In genomic region chr6:124233221-124233620, GRCh38 we compare ENCODE assay signal across 32 cellular contexts.
DNase-seq lines count a peak whose midpoint lies in the region; ATAC-seq and TF ChIP-seq lines count a peak whose summit lies in the region.
"Had no signal": no experiment of that assay in that cellular context is flagged by ENCODE, and none has a peak within 500 bp of the region (broad histone marks: within the 10 kb centered on the region; RNA-seq: fewer than 3 reads in every experiment).

No MANE protein-coding gene starts in this region.

- H3K27ac ChIP-seq in esophagus squamous epithelium: no peak overlapping the region
- H3K27ac ChIP-seq: 22Rv1; A549; BLaER1; BLaER1 treated with 17β-estradiol and CSF1 and Interleukin-3, amounts not matched to agents 10 nM and 100 nM; C4-2B had no signal

- no peaks in the 10 kb centered on the region for H3K4me1 ChIP-seq in esophagus squamous epithelium
- H3K4me1 ChIP-seq: A549; BE2C; BLaER1; BLaER1 treated with 17β-estradiol and CSF1 and Interleukin-3, amounts not matched to agents 10 nM and 100 nM; Caco-2 had no signal

- no peaks in the 10 kb centered on the region for H3K27me3 ChIP-seq in esophagus squamous epithelium
- H3K27me3 ChIP-seq: BE2C; BLaER1; BLaER1 treated with 17β-estradiol and CSF1 and Interleukin-3, amounts not matched to agents 10 nM and 100 nM had no signal

- DNase-seq in G401 (ENCODE audit: low spot score): peak; percentile 95
- peak; percentile 95 for DNase-seq in cerebellar cortex (ENCODE audit: low spot score)
- peak; percentile 54 to 90 for DNase-seq in cerebellar nuclear complex (lab: John Stamatoyannopoulos, UW)
- DNase-seq in cerebellum (ENCODE audit: low spot score): peak; percentile 61
- no peak for DNase-seq in NCI-H2227 treated with DMSO at 0.1 percent for 48 hours (lab: John Stamatoyannopoulos, UW)
- no peak for DNase-seq in esophagus squamous epithelium (lab: John Stamatoyannopoulos, UW)
- no peak for DNase-seq in inferior parietal cortex (ENCODE audit: extremely low spot score)
- DNase-seq: 8988T; ACHN; AML-193; BE2C; Caco-2; Calu3; CD4-positive, alpha-beta memory T cell; CD4-positive, alpha-beta T cell; CD4-positive, CD25-positive, alpha-beta regulatory T cell; CD8-positive, alpha-beta memory T cell; CD8-positive, alpha-beta T cell; COR-L47; DMS 273 treated with DMSO at 0.1 percent for 48 hours; DMS153; DMS53; DMS79; DMS79 treated with DMSO at 0.1 percent for 48 hours; DND-41; EL had no signal

- intact Hi-C loops in esophagus squamous epithelium (cut with DNase I): no loop called here

- TF ChIP-seq POLR2A in esophagus squamous epithelium (IDR thresholded peaks at IDR 0.05): no peak

- peaks cover 0 to 11% (median 0%) of the 10 kb centered on the region in 3 donors for H3K9me3 ChIP-seq in esophagus squamous epithelium
- H3K9me3 ChIP-seq: A549, BE2C, Caco-2 had no signal

- no peak overlapping the region for H3K4me3 ChIP-seq in esophagus squamous epithelium
- H3K4me3 ChIP-seq: A549; BLaER1; BLaER1 treated with 17β-estradiol and CSF1 and Interleukin-3, amounts not matched to agents 10 nM and 100 nM had no signal

- WGBS in esophagus squamous epithelium, 2 donors: 94 to 100% methylated on average over 1 of the region's 1 CpG

- no peaks in the 10 kb centered on the region for H3K36me3 ChIP-seq in esophagus squamous epithelium
- H3K36me3 ChIP-seq: BE2C; BLaER1; BLaER1 treated with 17β-estradiol and CSF1 and Interleukin-3, amounts not matched to agents 10 nM and 100 nM had no signal

- TF ChIP-seq CTCF in esophagus squamous epithelium (IDR thresholded peaks at IDR 0.05): no peak

- in situ Hi-C loops in G401 (cut with HindIII; ENCODE audit: low sequenced_read_pairs): no loop called here

- ATAC-seq in HG03139 (IDR thresholded peaks at IDR 0.05; ENCODE audit: unreplicated experiment): no peak
- ATAC-seq: A549; CD8-positive, alpha-beta T cell had no signal

Comparison
In these comparisons a context has a peak if more than half of its experiments do, and no peak if none do; other contexts are left out.
1. DNase-seq: peak in G401 (single experiment), cerebellar cortex (single experiment), cerebellar nuclear complex (2 of 2) and cerebellum (single experiment); none in NCI-H2227 treated with DMSO at 0.1 percent for 48 hours (single experiment), esophagus squamous epithelium (single experiment) and inferior parietal cortex (single experiment).